8 cellular contexts compared by ENCODE assay signal in the genomic region with DNA sequence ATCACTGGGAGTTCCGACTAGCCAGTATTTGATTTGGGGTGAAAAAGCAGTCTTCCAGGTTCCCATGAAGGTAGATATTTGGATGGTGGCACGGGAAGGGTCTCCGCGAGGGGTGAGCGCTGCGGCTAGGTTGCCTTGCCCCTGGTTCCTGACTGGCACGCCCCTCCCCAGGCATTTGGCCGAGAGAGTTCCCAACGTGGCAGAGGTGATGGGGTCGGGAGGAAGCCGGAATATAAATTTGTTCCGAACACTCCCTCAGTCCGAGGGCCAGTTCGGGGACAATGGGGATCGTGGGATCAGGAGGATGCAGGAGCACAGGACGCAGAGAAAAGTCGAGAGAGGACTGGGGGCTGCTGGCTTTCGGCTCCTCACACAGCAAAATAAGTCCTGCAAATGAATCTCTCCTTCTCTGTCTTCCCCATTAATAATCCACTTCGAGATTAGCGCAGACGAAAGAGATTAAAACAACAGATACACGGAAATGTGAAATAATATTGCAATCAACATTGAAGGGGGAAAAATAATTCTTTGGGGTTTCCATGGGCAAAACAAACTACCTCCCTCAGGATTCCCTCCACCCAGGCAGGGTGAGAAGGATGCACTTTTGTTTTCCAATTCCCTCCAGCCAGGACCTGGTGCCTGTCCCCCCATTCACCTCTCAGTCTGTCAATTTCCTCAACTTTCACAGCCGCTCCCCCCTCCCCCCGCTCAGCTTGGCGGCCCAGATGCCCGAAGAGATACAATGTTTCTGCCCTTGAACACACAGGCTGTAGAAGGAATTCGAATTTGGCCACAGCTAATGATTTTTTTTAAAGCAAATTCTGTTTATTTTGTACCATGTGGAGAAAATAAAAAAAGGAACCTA.
DNase-seq lines count a peak whose midpoint lies in the region; ATAC-seq and TF ChIP-seq lines count a peak whose summit lies in the region.

No MANE protein-coding gene starts in this region.

- H3K4me3 ChIP-seq in adipocyte (ENCODE audit: low read length) = peak overlapping the region; percentile 86

- in situ Hi-C loops in GM13977 (cut with MboI; ENCODE audit: low pct_unique_long_range_greater_than_20kb, low sequenced_read_pairs, unreplicated experiment) = no loop called here

- ATAC-seq in stimulated activated naive CD8-positive, alpha-beta T cell treated with anti-CD3 and anti-CD28 coated beads, Interleukin-15, Interleukin-2, amounts not matched to agents 100 U/mL and 50 U/mL, for 24 hours = no peak
- ATAC-seq in GM18909 (IDR thresholded peaks at IDR 0.05; ENCODE audit: poor library complexity, unreplicated experiment) = no peak
- ATAC-seq in HG03135 (IDR thresholded peaks at IDR 0.05; ENCODE audit: unreplicated experiment) = no peak

- H3K9me3 ChIP-seq in adipocyte (ENCODE audit: control insufficient read depth, low read length) = no peaks in the 10 kb centered on the region

- peaks cover 58% of the 10 kb centered on the region for H3K4me1 ChIP-seq in adipocyte (ENCODE audit: control insufficient read depth, insufficient read depth, low read length)

- DNase-seq in NCI-H748 (lab: John Stamatoyannopoulos, UW; ENCODE audit: unreplicated experiment) (peak; percentile 35), NCI-H748 treated with DMSO at 0.1 percent for 48 hours (lab: John Stamatoyannopoulos, UW) (no peak), adipocyte (ENCODE audit: low read depth) (peak; percentile 51), iPS-NIHi11 (ENCODE audit: low spot score) (peak; percentile 45), GM13977 (ENCODE audit: low spot score) (no peak)
- DNase-seq in stimulated activated naive CD8-positive, alpha-beta T cell treated with anti-CD3 and anti-CD28 coated beads, Interleukin-15, Interleukin-2, amounts not matched to agents 100 U/mL and 50 U/mL, for 24 hours = peak; percentile 35

- H3K36me3 ChIP-seq in adipocyte (ENCODE audit: control insufficient read depth, insufficient read depth, low read length, severe bottlenecking) = no peaks in the 10 kb centered on the region

- no peaks in the 10 kb centered on the region for H3K27me3 ChIP-seq in adipocyte (replicated peaks; ENCODE audit: control insufficient read depth, insufficient read depth, low read length)

- TF ChIP-seq CTCF in GM13977 (IDR thresholded peaks at IDR 0.05; ENCODE audit: extremely low read depth, insufficient read depth, missing control alignments) = no peak

- H3K9ac ChIP-seq in adipocyte (ENCODE audit: low read length) = peak overlapping the region; percentile 92

Comparison
In these comparisons a context has a peak if more than half of its experiments do, and no peak if none do; other contexts are left out.
1. DNase-seq: peak in NCI-H748 (single experiment), adipocyte (single experiment), iPS-NIHi11 (single experiment) and stimulated activated naive CD8-positive, alpha-beta T cell treated with anti-CD3 and anti-CD28 coated beads, Interleukin-15, Interleukin-2, amounts not matched to agents 100 U/mL and 50 U/mL, for 24 hours (single experiment); none in NCI-H748 treated with DMSO at 0.1 percent for 48 hours (single experiment) and GM13977 (single experiment).